Comparison of ENCODE assay signal across 12 cellular contexts in the genomic region with DNA sequence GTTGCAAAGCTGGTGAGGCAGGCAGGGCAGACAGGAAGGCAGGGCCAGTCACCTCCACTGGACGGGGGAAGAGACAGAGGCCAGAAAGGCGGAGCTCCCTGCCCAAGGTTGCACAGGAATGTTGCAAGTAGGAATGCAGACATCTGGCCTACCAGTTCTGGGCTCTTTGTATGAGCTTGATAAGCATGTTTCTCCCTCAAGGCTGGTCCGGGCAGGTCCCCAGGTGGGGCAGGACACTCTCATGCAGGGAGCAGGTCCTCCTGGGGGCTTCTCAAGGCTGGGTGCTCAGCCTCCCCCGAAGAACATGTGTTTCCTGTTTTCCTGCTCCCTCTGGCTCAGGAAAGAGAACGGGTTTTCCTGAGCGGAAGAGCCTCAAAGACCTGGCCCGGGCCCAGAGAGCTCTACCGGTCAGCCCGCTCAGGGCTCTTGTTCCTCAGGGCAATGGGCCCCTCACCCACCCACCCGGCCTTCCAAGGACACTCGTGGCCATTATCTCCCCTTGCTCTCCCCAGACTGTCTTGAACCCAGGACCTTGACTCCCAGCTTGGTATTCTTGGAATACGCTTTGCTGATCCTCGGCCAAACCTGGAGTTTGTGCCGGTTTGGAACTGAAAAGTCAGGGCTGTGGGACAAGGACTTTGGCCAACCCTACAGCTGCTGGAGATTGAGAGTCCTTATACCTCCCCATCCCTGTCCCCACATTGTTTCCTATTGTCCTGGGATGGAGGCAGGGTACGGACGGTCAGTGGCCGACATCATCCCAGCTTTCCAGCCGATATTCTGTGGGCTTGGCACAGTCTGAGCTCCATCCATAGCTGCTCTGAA.
DNase-seq lines count a peak whose midpoint lies in the region; ATAC-seq and TF ChIP-seq lines count a peak whose summit lies in the region.
"Had no signal": no experiment of that assay in that cellular context is flagged by ENCODE, and none has a peak within 500 bp of the region (broad histone marks: within the 10 kb centered on the region; RNA-seq: fewer than 3 reads in every experiment).

No MANE protein-coding gene starts in this region.

- H3K9me3 Mint-ChIP-seq in endothelial cell (ENCODE audit: unreplicated experiment): no peaks in the 10 kb centered on the region
- H3K9me3 Mint-ChIP-seq: activated T-cell treated with anti-CD3 and anti-CD28 coated beads, Interleukin-2, amount 50 U/mL, for 4 hours; CD4-positive, CD25-positive, alpha-beta regulatory T cell had no signal

- H3K27ac ChIP-seq in Peyer's patch: peak overlapping the region in 3 of 4 donors; percentile 20 to 65 (median 62)
- peak overlapping the region; percentile 39 to 70 for H3K27ac ChIP-seq in left lung
- peak overlapping the region in 4 of 5 donors; percentile 20 to 62 (median 50) for H3K27ac ChIP-seq in stomach

- H3K4me3 Mint-ChIP-seq in endothelial cell (ENCODE audit: unreplicated experiment): no peak overlapping the region
- H3K4me3 Mint-ChIP-seq: activated T-cell treated with anti-CD3 and anti-CD28 coated beads, Interleukin-2, amount 50 U/mL, for 4 hours; CD4-positive, CD25-positive, alpha-beta regulatory T cell had no signal

- H3K9me3 ChIP-seq in Peyer's patch (no peaks in the 10 kb centered on the region), left lung (no peaks in the 10 kb centered on the region), stomach (no peaks in the 10 kb centered on the region)

- H3K4me1 ChIP-seq in Peyer's patch: peaks cover 0 to 10% (median 2%) of the 10 kb centered on the region in 4 donors
- peaks cover 15 to 28% of the 10 kb centered on the region in 2 donors for H3K4me1 ChIP-seq in left lung
- H3K4me1 ChIP-seq in stomach: peaks cover 22 to 44% (median 37%) of the 10 kb centered on the region in 4 donors

- H3K4me3 ChIP-seq in Peyer's patch: no peak overlapping the region
- H3K4me3 ChIP-seq in left lung: no peak overlapping the region
- H3K4me3 ChIP-seq in stomach: no peak overlapping the region

- DNase-seq in Peyer's patch (no peak), endothelial cell (ENCODE audit: low spot score) (no peak), left lung (no peak), stomach (no peak), COLO829 (ENCODE audit: low spot score) (no peak), NCI-H446 (lab: John Stamatoyannopoulos, UW) (no peak), SHP77 (lab: John Stamatoyannopoulos, UW) (no peak)
- DNase-seq: activated T-cell treated with anti-CD3 and anti-CD28 coated beads, Interleukin-2, amount 50 U/mL, for 4 hours; CD4-positive, CD25-positive, alpha-beta regulatory T cell; KG1; NCI-H146 had no signal

- H3K4me1 Mint-ChIP-seq in endothelial cell (ENCODE audit: unreplicated experiment): peaks cover 32% of the 10 kb centered on the region

- no peaks in the 10 kb centered on the region for H3K27me3 ChIP-seq in Peyer's patch
- H3K27me3 ChIP-seq in left lung: no peaks in the 10 kb centered on the region
- no peaks in the 10 kb centered on the region for H3K27me3 ChIP-seq in stomach

- H3K36me3 ChIP-seq in Peyer's patch (no peaks in the 10 kb centered on the region), left lung (no peaks in the 10 kb centered on the region), stomach (no peaks in the 10 kb centered on the region)

- intact Hi-C loops in left lung (cut with DNase I): no loop called here
- intact Hi-C loops in stomach (cut with DNase I; ENCODE audit: low total_unique reads): no loop called here

- TF ChIP-seq POLR2A in Peyer's patch (IDR thresholded peaks at IDR 0.05) (no peak), stomach (IDR thresholded peaks at IDR 0.05) (no peak)

- ATAC-seq in left lung: peak; percentile 15
- no peak for ATAC-seq in GM19035 (IDR thresholded peaks at IDR 0.05; ENCODE audit: unreplicated experiment)
- ATAC-seq: activated T-cell treated with anti-CD3 and anti-CD28 coated beads, Interleukin-2, amount 50 U/mL, for 4 hours had no signal

- peak overlapping the region; percentile 68 for H3K27ac Mint-ChIP-seq in endothelial cell (ENCODE audit: unreplicated experiment)

- TF ChIP-seq CTCF in Peyer's patch (IDR thresholded peaks at IDR 0.05): no peak
- TF ChIP-seq CTCF in endothelial cell (IDR thresholded peaks at IDR 0.05; ENCODE audit: unreplicated experiment): no peak
- TF ChIP-seq CTCF in left lung (IDR thresholded peaks at IDR 0.05): no peak
- TF ChIP-seq CTCF in stomach (IDR thresholded peaks at IDR 0.05): no peak

- H3K27me3 Mint-ChIP-seq in endothelial cell (ENCODE audit: unreplicated experiment): peaks cover 4% of the 10 kb centered on the region
- H3K27me3 Mint-ChIP-seq: CD4-positive, CD25-positive, alpha-beta regulatory T cell had no signal

- WGBS in stomach, 5 donors: 50 to 61% (median 54%) methylated on average over 16 to 18 of the region's 18 CpGs

- TF ChIP-seq EP300 in stomach (IDR thresholded peaks at IDR 0.05): no peak

- no peaks in the 10 kb centered on the region for H3K36me3 Mint-ChIP-seq in endothelial cell (ENCODE audit: low read depth, unreplicated experiment)
- H3K36me3 Mint-ChIP-seq: CD4-positive, CD25-positive, alpha-beta regulatory T cell had no signal
